Comparison of ENCODE assay signal across 9 cellular contexts in genomic region chr2:29107547-29107946, GRCh38. TPM values are rescaled to one million over a fixed set of nuclear protein-coding genes. Genes with fewer than 3 reads are reported as not detected.
"Had no signal": no experiment of that assay in that cellular context is flagged by ENCODE, and none has a peak within 500 bp of the region (broad histone marks: within the 10 kb centered on the region; RNA-seq: fewer than 3 reads in every experiment).

No MANE protein-coding gene starts in this region.

RNA-seq across cellular contexts. Expression of gene PCARE, which starts 33.2 kb away (rescaled TPM):
- total RNA-seq: activated B cell treated with CpG ODN at 0.5 μM for 24 hours; activated CD4-positive, alpha-beta T cell treated with anti-CD3 and anti-CD28 coated beads, Interleukin-2, amount 10 ng/mL, durations not matched to agents 24 days and 14 days; activated CD8-positive, alpha-beta memory T cell treated with anti-CD3 and anti-CD28 coated beads, Interleukin-2, amount 10 ng/mL, durations not matched to agents 7 days and 5 days; activated T-helper 1 cell treated with anti-CD3 and anti-CD28 coated beads, Interleukin-12 subunit alpha, Interleukin-12 subunit beta, Interleukin-2, Interleukin-4 antibody, amounts not matched to agents 30 ng/mL and 10 ng/mL and 1 ng/mL, durations not matched to agents 14 hours and 24 hours and 36 hours; aorta; body of pancreas; NCI-H460; Peyer's patch; T-helper 17 cell had no signal
